ENCODE assay signal across 6 cellular contexts in genomic region chr2:162749456-162749855, GRCh38.
"Had no signal": no experiment of that assay in that cellular context is flagged by ENCODE, and none has a peak within 500 bp of the region (broad histone marks: within the 10 kb centered on the region; RNA-seq: fewer than 3 reads in every experiment).

No MANE protein-coding gene starts in this region.

- H3K27ac Mint-ChIP-seq: IgD-negative memory B cell had no signal

- DNase-seq: IMR-90, KBM-7, KG1 had no signal

- H3K4me1 Mint-ChIP-seq: IgD-negative memory B cell had no signal

- H3K27ac ChIP-seq: HL-60 had no signal

- ATAC-seq: K562 had no signal

- H3K27me3 Mint-ChIP-seq: IgD-negative memory B cell had no signal

- H3K4me3 ChIP-seq: K562 had no signal

- H3K36me3 Mint-ChIP-seq: IgD-negative memory B cell had no signal

- H3K4me3 Mint-ChIP-seq: IgD-negative memory B cell had no signal
